In genomic region chr15:52337198-52337853, GRCh38 we compare ENCODE assay signal across 1 cellular context.
TF ChIP-seq lines count a peak whose summit lies in the region.

No MANE protein-coding gene starts in this region.

TF ChIP-seq in neural cell, 6 proteins besides CTCF, POLR2A, EP300 and RAD21 (continued from another document):
- TF ChIP-seq REST (IDR thresholded peaks at IDR 0.05; ENCODE audit: borderline replicate concordance) (no peak), TAF1 (IDR thresholded peaks at IDR 0.05; ENCODE audit: low read depth) (no peak), MXI1 (conservative IDR thresholded peaks at IDR 0.05; ENCODE audit: poor library complexity, severe bottlenecking) (no peak), POLR2AphosphoS5 (IDR thresholded peaks at IDR 0.05) (no peak)
